In the genomic region with DNA sequence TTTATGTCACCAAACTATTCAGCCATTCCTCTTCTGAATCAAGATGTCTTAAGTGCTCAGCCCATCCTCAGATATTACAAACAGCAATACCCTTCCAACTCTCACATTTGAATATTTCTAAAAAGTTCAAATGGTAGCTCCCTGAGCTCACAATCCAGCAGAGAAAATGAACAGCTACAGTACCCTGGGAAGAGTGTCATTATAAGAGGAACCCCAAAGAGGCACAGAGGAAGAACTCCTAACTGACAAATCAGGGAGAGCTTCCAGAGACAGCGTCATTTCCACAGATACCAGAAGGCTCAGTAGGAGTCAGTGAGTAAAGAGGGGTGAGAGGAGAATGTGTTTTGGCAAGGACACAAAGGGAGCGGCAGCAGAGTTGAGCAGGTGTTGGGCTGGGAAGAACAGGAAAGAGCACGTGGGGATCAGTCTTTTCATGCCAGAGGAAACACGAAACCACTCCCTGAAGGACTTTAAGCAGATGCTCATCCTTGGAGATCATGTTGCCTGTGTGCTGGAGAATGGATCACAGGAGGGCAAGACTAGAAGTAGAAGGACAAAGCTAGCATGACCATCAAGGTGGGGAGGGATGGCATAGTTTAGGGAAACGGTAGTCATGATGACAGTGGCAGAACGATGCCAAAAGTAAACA, we compare ENCODE assay signal across 8 cellular contexts. TPM values are rescaled to one million over a fixed set of nuclear protein-coding genes. Genes with fewer than 3 reads are reported as not detected.
DNase-seq lines count a peak whose midpoint lies in the region; ATAC-seq and TF ChIP-seq lines count a peak whose summit lies in the region.

No MANE protein-coding gene starts in this region.

- no peak for ATAC-seq in heart left ventricle
- no peak for ATAC-seq in HG03460 (IDR thresholded peaks at IDR 0.05; ENCODE audit: unreplicated experiment)

- TF ChIP-seq POLR2A in heart left ventricle (IDR thresholded peaks at IDR 0.05), result no peak
- no peak for TF ChIP-seq POLR2A in esophagus squamous epithelium (IDR thresholded peaks at IDR 0.05)
- no peak for TF ChIP-seq POLR2A in thyroid gland (IDR thresholded peaks at IDR 0.05)

- WGBS in heart left ventricle, 4 donors, result 57 to 75% (median 64%) methylated on average over 6 of the region's 6 CpGs
- 35 to 38% methylated on average over 6 of the region's 6 CpGs for WGBS in esophagus squamous epithelium, 2 donors
- WGBS in thyroid gland, 2 donors, result 57 to 58% methylated on average over 6 of the region's 6 CpGs

- no peaks in the 10 kb centered on the region for H3K36me3 ChIP-seq in right atrium auricular region
- H3K36me3 ChIP-seq in heart left ventricle, result no peaks in the 10 kb centered on the region
- no peaks in the 10 kb centered on the region for H3K36me3 ChIP-seq in esophagus squamous epithelium
- H3K36me3 ChIP-seq in thyroid gland, result no peaks in the 10 kb centered on the region

- H3K27ac ChIP-seq in right atrium auricular region, result peak overlapping the region; percentile 64 to 75
- H3K27ac ChIP-seq in heart left ventricle, result peak overlapping the region in 2 of 12 donors; percentile 24 to 85
- H3K27ac ChIP-seq in esophagus squamous epithelium, result peak overlapping the region in 3 of 4 donors; percentile 21 to 45 (median 31)
- H3K27ac ChIP-seq in thyroid gland, result no peak overlapping the region

- H3K4me1 ChIP-seq in right atrium auricular region (peaks cover 0 to 61% of the 10 kb centered on the region in 2 donors), heart left ventricle (peaks cover 0 to 70% (median 29%) of the 10 kb centered on the region in 12 donors), esophagus squamous epithelium (peaks cover 15 to 51% (median 25%) of the 10 kb centered on the region in 3 donors), thyroid gland (peaks cover 10 to 18% of the 10 kb centered on the region in 2 donors)

- H3K27me3 ChIP-seq in right atrium auricular region (no peaks in the 10 kb centered on the region), heart left ventricle (no peaks in the 10 kb centered on the region), esophagus squamous epithelium (no peaks in the 10 kb centered on the region), thyroid gland (no peaks in the 10 kb centered on the region)

- H3K4me3 ChIP-seq in right atrium auricular region (no peak overlapping the region), heart left ventricle (no peak overlapping the region), esophagus squamous epithelium (no peak overlapping the region), thyroid gland (replicated peaks in 1 of 3) (no peak overlapping the region)

- intact Hi-C loops in heart left ventricle (cut with DNase I) (loop anchor here in 2 of 10 donors (5.0 kb wide), 2 partner anchors 70 to 110 kb away; a partner anchor contains a TSS), esophagus squamous epithelium (cut with DNase I) (no loop called here), thyroid gland (cut with DNase I) (no loop called here)

- H3K9me3 ChIP-seq in right atrium auricular region (no peaks in the 10 kb centered on the region), heart left ventricle (no peaks in the 10 kb centered on the region), esophagus squamous epithelium (no peaks in the 10 kb centered on the region), thyroid gland (no peaks in the 10 kb centered on the region)

- TF ChIP-seq CTCF in right atrium auricular region (IDR thresholded peaks at IDR 0.05), result no peak
- no peak for TF ChIP-seq CTCF in heart left ventricle (IDR thresholded peaks at IDR 0.05)
- no peak for TF ChIP-seq CTCF in esophagus squamous epithelium (IDR thresholded peaks at IDR 0.05)
- TF ChIP-seq CTCF in thyroid gland (IDR thresholded peaks at IDR 0.05), result no peak

- no peak for DNase-seq in right atrium auricular region (ENCODE audit: low spot score)
- DNase-seq in heart left ventricle, result no peak
- peak; percentile 97 for DNase-seq in NCI-H524 treated with DMSO at 0.1 percent for 48 hours (lab: John Stamatoyannopoulos, UW)
- DNase-seq in esophagus squamous epithelium (lab: John Stamatoyannopoulos, UW), result no peak
- DNase-seq in thyroid gland, result peak; percentile 49 to 53
- no peak for DNase-seq in anterior cingulate cortex (lab: John Stamatoyannopoulos, UW)
- DNase-seq in stimulated activated CD4-positive, alpha-beta T cell treated with anti-CD3 and anti-CD28 coated beads, Interleukin-1b, Interleukin-23, amount 100 ng/mL, for 48 hours, result no peak

RNA-seq across cellular contexts. Expression of a gene that starts 4.3 kb away (rescaled TPM):
- total RNA-seq in right atrium auricular region (10 to 100 TPM; 19.1 to 29.7 TPM), heart left ventricle (10 to 100 TPM in 7 of 9 donors, 1 to 10 TPM in 2; 7.6 to 20.9 (median 10.4) TPM), esophagus squamous epithelium (1 to 10 TPM; 3.0 to 7.7 (median 5.1) TPM), thyroid gland (10 to 100 TPM in 3 of 4 donors, 1 to 10 TPM in 1; 8.5 to 19.2 (median 12.8) TPM)
- polyA plus RNA-seq in heart left ventricle, result 1 to 10 TPM; 4.6 to 9.3 TPM

Comparison
In these comparisons a context has a peak if more than half of its experiments do, and no peak if none do; other contexts are left out.
1. DNase-seq: peak in NCI-H524 treated with DMSO at 0.1 percent for 48 hours (single experiment) and thyroid gland (2 of 2); none in right atrium auricular region (single experiment), heart left ventricle (0 of 5), esophagus squamous epithelium (single experiment), anterior cingulate cortex (0 of 58) and stimulated activated CD4-positive, alpha-beta T cell treated with anti-CD3 and anti-CD28 coated beads, Interleukin-1b, Interleukin-23, amount 100 ng/mL, for 48 hours (single experiment).
2. H3K27ac ChIP-seq: peak in right atrium auricular region (2 of 2) and esophagus squamous epithelium (3 of 4); none in thyroid gland (0 of 3).